8 cellular contexts compared by ENCODE assay signal in genomic region chr17:45019177-45019711, GRCh38. TPM values are rescaled to one million over a fixed set of nuclear protein-coding genes. Genes with fewer than 3 reads are reported as not detected.
A peak's percentile ranks its signal among the peaks of the same experiment; 100 is the strongest.
DNase-seq lines count a peak whose midpoint lies in the region; ATAC-seq, FAIRE-seq and TF ChIP-seq lines count a peak whose summit lies in the region.

No MANE protein-coding gene starts in this region.

- no peak for TF ChIP-seq POLR2A in GM18505 (IDR thresholded peaks at IDR 0.05; ENCODE audit: borderline replicate concordance, extremely low read depth, insufficient read depth, insufficient read length)

- H3K4me1 ChIP-seq in KMS-11 (ENCODE audit: low read depth, poor library complexity, severe bottlenecking): peaks cover 6% of the 10 kb centered on the region
- peaks cover 13 to 14% of the 10 kb centered on the region in 2 donors for H3K4me1 ChIP-seq in kidney (ENCODE audit: control insufficient read depth in 1 of 2, insufficient read depth in 1 of 2, low read depth in 1 of 2, low read length in 2 of 2)

- peak overlapping the region; percentile 92 for H3K4me3 Mint-ChIP-seq in T-helper 17 cell

- peak overlapping the region; percentile 34 for H3K27ac Mint-ChIP-seq in T-helper 17 cell

- H2AFZ ChIP-seq in KMS-11 (ENCODE audit: low read depth): peak overlapping the region; percentile 77; the same call in 1 of the 2 replicates

- intact Hi-C loops in kidney (cut with DNase I): no loop called here

- H3K9ac ChIP-seq in KMS-11 (peak overlapping the region; percentile 27; the same call in 1 of the 2 replicates), kidney (ENCODE audit: low read length in 2 of 2) (no peak overlapping the region)

- peaks cover 4% of the 10 kb centered on the region for H3K36me3 Mint-ChIP-seq in T-helper 17 cell (ENCODE audit: low read depth)

- H4K20me1 ChIP-seq in KMS-11 (ENCODE audit: insufficient read depth): no peaks in the 10 kb centered on the region

- no peak for FAIRE-seq in kidney (lab: Jason Lieb, UNC)

- peaks cover 37% of the 10 kb centered on the region for H3K27me3 ChIP-seq in KMS-11 (ENCODE audit: insufficient read depth, low read depth)

- no peak overlapping the region for H3K4me3 ChIP-seq in KMS-11 (IDR thresholded peaks at IDR 0.05; ENCODE audit: insufficient read depth, low read depth, low read length)
- H3K4me3 ChIP-seq in kidney (ENCODE audit: low read length in 2 of 2): peak overlapping the region in 1 of 2 donors; percentile 29

- in situ Hi-C loops in T47D (cut with HindIII; ENCODE audit: low pct_unique_long_range_greater_than_20kb, low sequenced_read_pairs): no loop called here

- peaks cover 47% of the 10 kb centered on the region for H3K27me3 Mint-ChIP-seq in T-helper 17 cell

- no peaks in the 10 kb centered on the region for H3K79me2 ChIP-seq in KMS-11 (ENCODE audit: insufficient read depth, low read depth)

- TF ChIP-seq CTCF in KMS-11 (conservative IDR thresholded peaks at IDR 0.05; ENCODE audit: low read depth, low read length): peak; percentile 38; the same call in 1 of the 2 replicates
- TF ChIP-seq CTCF in kidney (IDR thresholded peaks at IDR 0.05; ENCODE audit: borderline replicate concordance, extremely low read depth, insufficient read depth): peak; percentile 22

- no peaks in the 10 kb centered on the region for H3K36me3 ChIP-seq in KMS-11 (ENCODE audit: insufficient read depth)
- no peaks in the 10 kb centered on the region for H3K36me3 ChIP-seq in kidney (ENCODE audit: control insufficient read depth in 1 of 2, insufficient read depth in 2 of 2, low read length in 2 of 2)

- DNase-seq in Daoy (ENCODE audit: low read depth) (peak; percentile 71), T-helper 17 cell (peak in 1 of 3 donors; percentile 39), T47D (ENCODE audit: low read depth in 1 of 2, low spot score in 1 of 2) (peak; percentile 77 to 80), kidney (no peak), medulla oblongata (ENCODE audit: extremely low spot score) (no peak)
- DNase-seq in stimulated activated CD4-positive, alpha-beta T cell treated with anti-CD3 and anti-CD28 coated beads, Interleukin-2, amount 100 ng/mL, for 4 hours (ENCODE audit: low read depth): peak; percentile 6

- ATAC-seq in T-helper 17 cell: peak; percentile 66
- ATAC-seq in GM18505 (IDR thresholded peaks at IDR 0.05; ENCODE audit: unreplicated experiment): no peak

- H3K9me3 ChIP-seq in T-helper 17 cell (ENCODE audit: control insufficient read depth, low read length, poor library complexity, severe bottlenecking): no peaks in the 10 kb centered on the region
- H3K9me3 ChIP-seq in kidney (ENCODE audit: control insufficient read depth in 1 of 2, low read length in 2 of 2): no peaks in the 10 kb centered on the region

- H3K27ac ChIP-seq in KMS-11 (no peak overlapping the region), kidney (ENCODE audit: low read depth in 2 of 2, low read length in 2 of 2) (no peak overlapping the region)

- H3K4me2 ChIP-seq in KMS-11: peak overlapping the region; percentile 87

- peaks cover 19% of the 10 kb centered on the region for H3K4me1 Mint-ChIP-seq in T-helper 17 cell

RNA-seq across cellular contexts. Expression of gene DCAKD, which starts 32.2 kb away (rescaled TPM):
- 25.7 and 47.8 TPM in 2 replicates for total RNA-seq in Daoy (2014; rRNA removed; shearing (Covaris generic))
- total RNA-seq in T-helper 17 cell (10 to 100 TPM; 13.5 to 20.3 TPM), kidney (34.9 TPM)
- polyA plus RNA-seq in kidney (ENCODE audit: insufficient read depth, low read depth, low replicate concordance): 27.5 TPM

RNA-seq across cellular contexts. Expression of gene NMT1, which starts 41.9 kb away (rescaled TPM):
- 112 and 640 TPM in 2 replicates for total RNA-seq in Daoy (2014; rRNA removed; shearing (Covaris generic))
- total RNA-seq in T-helper 17 cell (10 to 100 TPM; 78.2 to 85.9 TPM), kidney (98.5 TPM)
- polyA plus RNA-seq in kidney (ENCODE audit: insufficient read depth, low read depth, low replicate concordance): 72.3 TPM

RNA-seq across cellular contexts. Expression of gene C1QL1, which starts 51.1 kb away (rescaled TPM):
- total RNA-seq in Daoy (2014; rRNA removed; shearing (Covaris generic)): 1.2 and 4.9 TPM in 2 replicates
- total RNA-seq in T-helper 17 cell: not detected
- 0.76 TPM for total RNA-seq in kidney
- polyA plus RNA-seq in kidney (ENCODE audit: insufficient read depth, low read depth, low replicate concordance): 25.4 TPM

Comparison
In these comparisons a context has a peak if more than half of its experiments do, and no peak if none do; other contexts are left out.
1. DNase-seq: peak in Daoy (single experiment), T47D (2 of 2) and stimulated activated CD4-positive, alpha-beta T cell treated with anti-CD3 and anti-CD28 coated beads, Interleukin-2, amount 100 ng/mL, for 4 hours (single experiment); none in kidney (single experiment) and medulla oblongata (single experiment).